1 cellular context compared by ENCODE assay signal in the genomic region with DNA sequence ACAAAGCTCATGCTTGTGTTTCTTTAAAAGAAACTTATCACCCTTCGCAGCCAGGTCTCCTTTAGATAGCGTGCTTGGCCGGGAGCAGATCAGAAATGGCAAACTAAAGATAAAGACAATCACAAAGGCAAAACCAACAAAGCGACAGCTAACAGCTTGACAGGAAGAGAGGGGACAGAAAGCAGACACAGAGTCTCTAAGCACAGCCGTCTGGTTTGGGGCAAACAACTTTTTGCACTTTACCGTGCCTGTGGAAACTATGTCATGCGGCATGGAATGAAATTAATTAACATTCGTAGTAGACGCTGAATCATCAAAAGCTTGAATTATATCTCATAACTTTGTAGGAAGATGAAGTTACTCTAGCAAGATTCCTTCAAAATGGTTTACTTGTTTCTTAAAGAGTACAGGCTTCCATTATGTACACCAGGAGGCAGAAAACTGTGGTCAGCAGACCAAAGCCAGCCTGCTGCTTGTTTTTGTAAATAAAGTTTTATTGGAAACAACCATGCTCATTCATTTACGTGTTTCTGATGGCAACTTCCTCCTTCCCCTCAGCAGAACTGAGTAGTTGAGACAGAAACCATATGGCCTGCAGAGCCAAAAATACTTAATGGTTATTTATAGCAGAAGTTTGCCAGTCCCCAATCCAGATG.
TF ChIP-seq lines count a peak whose summit lies in the region.

No MANE protein-coding gene starts in this region.

TF ChIP-seq in HepG2, 621 proteins besides CTCF, POLR2A, EP300 and RAD21 (continued from another document):
- TF ChIP-seq, protein P1, sequence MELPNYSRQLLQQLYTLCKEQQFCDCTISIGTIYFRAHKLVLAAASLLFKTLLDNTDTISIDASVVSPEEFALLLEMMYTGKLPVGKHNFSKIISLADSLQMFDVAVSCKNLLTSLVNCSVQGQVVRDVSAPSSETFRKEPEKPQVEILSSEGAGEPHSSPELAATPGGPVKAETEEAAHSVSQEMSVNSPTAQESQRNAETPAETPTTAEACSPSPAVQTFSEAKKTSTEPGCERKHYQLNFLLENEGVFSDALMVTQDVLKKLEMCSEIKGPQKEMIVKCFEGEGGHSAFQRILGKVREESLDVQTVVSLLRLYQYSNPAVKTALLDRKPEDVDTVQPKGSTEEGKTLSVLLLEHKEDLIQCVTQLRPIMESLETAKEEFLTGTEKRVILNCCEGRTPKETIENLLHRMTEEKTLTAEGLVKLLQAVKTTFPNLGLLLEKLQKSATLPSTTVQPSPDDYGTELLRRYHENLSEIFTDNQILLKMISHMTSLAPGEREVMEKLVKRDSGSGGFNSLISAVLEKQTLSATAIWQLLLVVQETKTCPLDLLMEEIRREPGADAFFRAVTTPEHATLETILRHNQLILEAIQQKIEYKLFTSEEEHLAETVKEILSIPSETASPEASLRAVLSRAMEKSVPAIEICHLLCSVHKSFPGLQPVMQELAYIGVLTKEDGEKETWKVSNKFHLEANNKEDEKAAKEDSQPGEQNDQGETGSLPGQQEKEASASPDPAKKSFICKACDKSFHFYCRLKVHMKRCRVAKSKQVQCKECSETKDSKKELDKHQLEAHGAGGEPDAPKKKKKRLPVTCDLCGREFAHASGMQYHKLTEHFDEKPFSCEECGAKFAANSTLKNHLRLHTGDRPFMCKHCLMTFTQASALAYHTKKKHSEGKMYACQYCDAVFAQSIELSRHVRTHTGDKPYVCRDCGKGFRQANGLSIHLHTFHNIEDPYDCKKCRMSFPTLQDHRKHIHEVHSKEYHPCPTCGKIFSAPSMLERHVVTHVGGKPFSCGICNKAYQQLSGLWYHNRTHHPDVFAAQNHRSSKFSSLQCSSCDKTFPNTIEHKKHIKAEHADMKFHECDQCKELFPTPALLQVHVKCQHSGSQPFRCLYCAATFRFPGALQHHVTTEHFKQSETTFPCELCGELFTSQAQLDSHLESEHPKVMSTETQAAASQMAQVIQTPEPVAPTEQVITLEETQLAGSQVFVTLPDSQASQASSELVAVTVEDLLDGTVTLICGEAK (IDR thresholded peaks at IDR 0.05): no peak
- TF ChIP-seq, protein P1 (CRISPR knock-in tag; IDR thresholded peaks at IDR 0.05): peak; percentile 77; the same call in 1 of the 2 replicates
- TF ChIP-seq, protein P2, sequence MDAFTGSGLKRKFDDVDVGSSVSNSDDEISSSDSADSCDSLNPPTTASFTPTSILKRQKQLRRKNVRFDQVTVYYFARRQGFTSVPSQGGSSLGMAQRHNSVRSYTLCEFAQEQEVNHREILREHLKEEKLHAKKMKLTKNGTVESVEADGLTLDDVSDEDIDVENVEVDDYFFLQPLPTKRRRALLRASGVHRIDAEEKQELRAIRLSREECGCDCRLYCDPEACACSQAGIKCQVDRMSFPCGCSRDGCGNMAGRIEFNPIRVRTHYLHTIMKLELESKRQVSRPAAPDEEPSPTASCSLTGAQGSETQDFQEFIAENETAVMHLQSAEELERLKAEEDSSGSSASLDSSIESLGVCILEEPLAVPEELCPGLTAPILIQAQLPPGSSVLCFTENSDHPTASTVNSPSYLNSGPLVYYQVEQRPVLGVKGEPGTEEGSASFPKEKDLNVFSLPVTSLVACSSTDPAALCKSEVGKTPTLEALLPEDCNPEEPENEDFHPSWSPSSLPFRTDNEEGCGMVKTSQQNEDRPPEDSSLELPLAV (CRISPR knock-in tag; conservative IDR thresholded peaks at IDR 0.05; ENCODE audit: low read depth): no peak
- TF ChIP-seq PHB2 (IDR thresholded peaks at IDR 0.05; ENCODE audit: partially characterized antibody): no peak
- no peak for TF ChIP-seq EED (CRISPR knock-in tag; IDR thresholded peaks at IDR 0.05)
- TF ChIP-seq, protein P3, sequence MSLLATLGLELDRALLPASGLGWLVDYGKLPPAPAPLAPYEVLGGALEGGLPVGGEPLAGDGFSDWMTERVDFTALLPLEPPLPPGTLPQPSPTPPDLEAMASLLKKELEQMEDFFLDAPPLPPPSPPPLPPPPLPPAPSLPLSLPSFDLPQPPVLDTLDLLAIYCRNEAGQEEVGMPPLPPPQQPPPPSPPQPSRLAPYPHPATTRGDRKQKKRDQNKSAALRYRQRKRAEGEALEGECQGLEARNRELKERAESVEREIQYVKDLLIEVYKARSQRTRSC (CRISPR knock-in tag; IDR thresholded peaks at IDR 0.05; ENCODE audit: low read depth): no peak
- TF ChIP-seq NFKB2 (CRISPR knock-in tag; IDR thresholded peaks at IDR 0.05; ENCODE audit: borderline replicate concordance): no peak
- TF ChIP-seq TBX2 (CRISPR knock-in tag; IDR thresholded peaks at IDR 0.05; ENCODE audit: borderline replicate concordance): no peak
- TF ChIP-seq, protein P4, sequence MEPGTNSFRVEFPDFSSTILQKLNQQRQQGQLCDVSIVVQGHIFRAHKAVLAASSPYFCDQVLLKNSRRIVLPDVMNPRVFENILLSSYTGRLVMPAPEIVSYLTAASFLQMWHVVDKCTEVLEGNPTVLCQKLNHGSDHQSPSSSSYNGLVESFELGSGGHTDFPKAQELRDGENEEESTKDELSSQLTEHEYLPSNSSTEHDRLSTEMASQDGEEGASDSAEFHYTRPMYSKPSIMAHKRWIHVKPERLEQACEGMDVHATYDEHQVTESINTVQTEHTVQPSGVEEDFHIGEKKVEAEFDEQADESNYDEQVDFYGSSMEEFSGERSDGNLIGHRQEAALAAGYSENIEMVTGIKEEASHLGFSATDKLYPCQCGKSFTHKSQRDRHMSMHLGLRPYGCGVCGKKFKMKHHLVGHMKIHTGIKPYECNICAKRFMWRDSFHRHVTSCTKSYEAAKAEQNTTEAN (CRISPR knock-in tag; conservative IDR thresholded peaks at IDR 0.05): no peak
- no peak for TF ChIP-seq HDAC6 (IDR thresholded peaks at IDR 0.05; ENCODE audit: low read depth, low read length)
- TF ChIP-seq HNF4A (CRISPR knock-in tag; IDR thresholded peaks at IDR 0.05): no peak
- TF ChIP-seq ZNF33A (CRISPR knock-in tag; IDR thresholded peaks at IDR 0.05; ENCODE audit: borderline replicate concordance): no peak
- TF ChIP-seq MAFK (conservative IDR thresholded peaks at IDR 0.05 in 1 of 2, IDR thresholded peaks at IDR 0.05 in 1 of 2; ENCODE audit: low read length in 2 of 2): peak; percentile 50 to 58
- no peak for TF ChIP-seq TOE1 (CRISPR knock-in tag; IDR thresholded peaks at IDR 0.05)
- peak; percentile 38; the same call in 1 of the 2 replicates for TF ChIP-seq MAFF (IDR thresholded peaks at IDR 0.05; ENCODE audit: low read depth, low read length)
- TF ChIP-seq HNRNPK (IDR thresholded peaks at IDR 0.05; ENCODE audit: low read depth, low read length, poor library complexity, severe bottlenecking): no peak
